ENCODE assay signal across 6 cellular contexts in the genomic region with DNA sequence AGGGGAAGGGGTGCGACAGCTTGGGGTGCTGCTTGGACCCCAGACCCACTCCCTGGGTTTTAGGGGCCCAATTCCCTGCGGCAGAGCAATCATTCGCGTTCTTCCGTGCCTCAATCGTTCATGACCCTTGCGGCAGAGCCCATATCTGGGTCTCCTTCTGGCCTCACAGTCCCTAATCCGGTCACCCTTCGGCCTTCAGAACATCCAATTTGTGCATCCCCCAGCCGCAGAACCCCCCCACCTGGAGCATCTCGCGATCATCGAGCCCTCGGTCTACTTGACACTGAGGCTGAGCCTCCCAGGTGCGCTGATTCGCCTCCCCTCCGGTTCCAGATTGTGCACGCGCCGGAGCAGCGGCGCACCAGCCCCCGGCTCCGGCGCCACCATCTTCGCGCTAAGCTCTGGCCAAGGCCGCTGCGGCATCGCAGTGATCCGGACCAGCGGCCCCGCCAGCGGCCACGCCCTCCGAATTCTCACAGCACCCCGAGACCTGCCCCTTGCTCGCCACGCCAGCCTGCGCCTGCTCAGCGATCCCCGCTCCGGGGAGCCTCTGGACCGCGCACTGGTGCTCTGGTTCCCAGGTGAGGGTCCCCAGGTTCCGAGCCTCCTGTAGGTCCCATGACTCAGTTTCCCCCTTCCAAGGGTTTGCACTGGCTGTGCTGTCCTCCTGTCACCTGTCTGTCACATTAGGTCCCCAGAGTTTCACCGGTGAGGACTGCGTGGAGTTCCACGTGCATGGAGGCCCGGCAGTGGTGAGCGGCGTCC. TPM values are rescaled to one million over a fixed set of nuclear protein-coding genes. Genes with fewer than 3 reads are reported as not detected.
DNase-seq lines count a peak whose midpoint lies in the region; ATAC-seq and TF ChIP-seq lines count a peak whose summit lies in the region.

No MANE protein-coding gene starts in this region.

- H4K20me1 ChIP-seq in fibroblast of lung (ENCODE audit: control insufficient read depth, extremely low read depth, insufficient read depth, low read length): no peaks in the 10 kb centered on the region

- H3K36me3 ChIP-seq in fibroblast of lung (ENCODE audit: control insufficient read depth, insufficient read depth, low read length): peaks cover 3% of the 10 kb centered on the region

- peak overlapping the region; percentile 77 to 98 (median 88) for H3K4me3 ChIP-seq in fibroblast of lung (replicated peaks in 1 of 4; ENCODE audit: control extremely low read depth in 1 of 4, insufficient read depth in 1 of 4, low read depth in 3 of 4, low read length in 4 of 4)

- no peaks in the 10 kb centered on the region for H3K79me2 ChIP-seq in fibroblast of lung (ENCODE audit: control insufficient read depth, insufficient read depth, low read length)

- H3K4me1 ChIP-seq in fibroblast of lung (ENCODE audit: control insufficient read depth, extremely low read depth, insufficient read depth, low read length): peaks cover 3% of the 10 kb centered on the region

- ATAC-seq in GM18909 (IDR thresholded peaks at IDR 0.05; ENCODE audit: poor library complexity, unreplicated experiment) (peak; percentile 5), HG03139 (IDR thresholded peaks at IDR 0.05; ENCODE audit: unreplicated experiment) (no peak)

- H3K9ac ChIP-seq in fibroblast of lung (ENCODE audit: insufficient read depth, low read length): peak overlapping the region; percentile 54

- peak overlapping the region; percentile 29 for H3K27ac ChIP-seq in fibroblast of lung (ENCODE audit: insufficient read depth, low read length)

- H3K4me2 ChIP-seq in fibroblast of lung (ENCODE audit: extremely low read depth, insufficient read depth, low read length): peak overlapping the region; percentile 82

- no peaks in the 10 kb centered on the region for H3K9me3 ChIP-seq in fibroblast of lung (ENCODE audit: control insufficient read depth, insufficient read depth, low read depth, low read length)

- no peak for TF ChIP-seq CTCF in fibroblast of lung (conservative IDR thresholded peaks at IDR 0.05 in 1 of 2, IDR thresholded peaks at IDR 0.05 in 1 of 2; ENCODE audit: low read depth in 1 of 2, low read length in 2 of 2)

- peak; percentile 35 for DNase-seq in RPMI7951 (ENCODE audit: low read depth)
- no peak for DNase-seq in fibroblast of lung (ENCODE audit: low read depth in 2 of 2)
- peak; percentile 63 for DNase-seq in stimulated activated CD8-positive, alpha-beta memory T cell treated with anti-CD3 and anti-CD28 coated beads, Interleukin-4, amount 100 ng/mL, for 48 hours
- no peak for DNase-seq in cerebellum (ENCODE audit: low spot score)

- no peaks in the 10 kb centered on the region for H3K27me3 ChIP-seq in fibroblast of lung (ENCODE audit: control insufficient read depth, insufficient read depth, low read length)

- H2AFZ ChIP-seq in fibroblast of lung (ENCODE audit: low read length): peak overlapping the region; percentile 77

RNA-seq across cellular contexts. Expression of a gene that starts 0.5 kb away (rescaled TPM):
- total RNA-seq in RPMI7951 (2014; rRNA removed; shearing (Covaris generic)): 15.4 and 17.7 TPM in 2 replicates
- 11.1 and 17.2 TPM in 2 replicates for total RNA-seq in fibroblast of lung
- polyA plus RNA-seq in fibroblast of lung: 3.7 and 5.4 TPM in 2 replicates
- 5.1 and 8.2 TPM in 2 replicates for polyA plus RNA-seq in fibroblast of lung (2012)
- 0.90 and 1.9 TPM in 2 replicates for polyA minus RNA-seq in fibroblast of lung (ENCODE audit: low replicate concordance)
- total RNA-seq in cerebellum: 13.2 TPM

RNA-seq across cellular contexts. Expression of a gene that starts 3.2 kb away (rescaled TPM):
- 2.9 and 3.7 TPM in 2 replicates for total RNA-seq in RPMI7951 (2014; rRNA removed; shearing (Covaris generic))
- total RNA-seq in fibroblast of lung (5.9 TPM in 2 replicates), cerebellum (21.7 TPM)
- 1.1 and 1.8 TPM in 2 replicates for polyA plus RNA-seq in fibroblast of lung
- polyA plus RNA-seq in fibroblast of lung (2012): 3.1 and 3.9 TPM in 2 replicates
- polyA minus RNA-seq in fibroblast of lung (ENCODE audit: low replicate concordance): 8.1 and 14.0 TPM in 2 replicates

RNA-seq across cellular contexts. Expression of a gene that starts 28.5 kb away (rescaled TPM):
- total RNA-seq in RPMI7951 (2014; rRNA removed; shearing (Covaris generic)): 20.2 and 25.9 TPM in 2 replicates
- total RNA-seq in fibroblast of lung (8.0 and 17.7 TPM in 2 replicates), cerebellum (8.9 TPM)
- polyA plus RNA-seq in fibroblast of lung: 42.6 and 63.9 TPM in 2 replicates
- 66.6 and 83.7 TPM in 2 replicates for polyA plus RNA-seq in fibroblast of lung (2012)
- polyA minus RNA-seq in fibroblast of lung (ENCODE audit: low replicate concordance): 12.9 and 23.5 TPM in 2 replicates

RNA-seq across cellular contexts. Expression of a gene that starts 32.2 kb away (rescaled TPM):
- 77.3 and 79.5 TPM in 2 replicates for total RNA-seq in RPMI7951 (2014; rRNA removed; shearing (Covaris generic))
- total RNA-seq in fibroblast of lung: 44.8 and 48.3 TPM in 2 replicates
- polyA plus RNA-seq in fibroblast of lung: 27.5 and 38.8 TPM in 2 replicates
- polyA plus RNA-seq in fibroblast of lung (2012): 40.8 and 54.3 TPM in 2 replicates
- polyA minus RNA-seq in fibroblast of lung (ENCODE audit: low replicate concordance): 6.4 and 7.2 TPM in 2 replicates
- 9.3 TPM for total RNA-seq in cerebellum

RNA-seq across cellular contexts. Expression of a gene that starts 34.6 kb away (rescaled TPM):
- total RNA-seq in RPMI7951 (2014; rRNA removed; shearing (Covaris generic)): 16.5 and 17.9 TPM in 2 replicates
- total RNA-seq in fibroblast of lung (10.3 and 16.8 TPM in 2 replicates), cerebellum (11.7 TPM)
- polyA plus RNA-seq in fibroblast of lung: 3.9 and 4.8 TPM in 2 replicates
- polyA plus RNA-seq in fibroblast of lung (2012): 5.9 and 10.7 TPM in 2 replicates
- polyA minus RNA-seq in fibroblast of lung (ENCODE audit: low replicate concordance): 4.1 and 4.4 TPM in 2 replicates

Comparison
In these comparisons a context has a peak if more than half of its experiments do, and no peak if none do; other contexts are left out.
1. DNase-seq: peak in RPMI7951 (single experiment) and stimulated activated CD8-positive, alpha-beta memory T cell treated with anti-CD3 and anti-CD28 coated beads, Interleukin-4, amount 100 ng/mL, for 48 hours (single experiment); none in fibroblast of lung (0 of 2) and cerebellum (single experiment).